8 cellular contexts compared by ENCODE assay signal in genomic region chr10:71974489-71975011, GRCh38. TPM values are rescaled to one million over a fixed set of nuclear protein-coding genes. Genes with fewer than 3 reads are reported as not detected.
DNase-seq lines count a peak whose midpoint lies in the region; ATAC-seq and TF ChIP-seq lines count a peak whose summit lies in the region.

No MANE protein-coding gene starts in this region.

- TF ChIP-seq POLR2A in prostate gland (IDR thresholded peaks at IDR 0.05), result no peak

- ATAC-seq in HG02678 (IDR thresholded peaks at IDR 0.05; ENCODE audit: unreplicated experiment), result peak; percentile 71
- ATAC-seq in lower lobe of right lung, result peak in 1 of 2 donors; percentile 22
- ATAC-seq in HG03097 (IDR thresholded peaks at IDR 0.05; ENCODE audit: low FRiP score, unreplicated experiment), result no peak

- TF ChIP-seq CTCF in lower lobe of right lung (IDR thresholded peaks at IDR 0.05) (no peak), prostate gland (IDR thresholded peaks at IDR 0.05) (no peak)

- DNase-seq in EH (ENCODE audit: low read depth) (peak; percentile 80), lower lobe of right lung (no peak), prostate gland (ENCODE audit: low spot score) (no peak), posterior vena cava (ENCODE audit: low spot score) (no peak)
- peak; percentile 18 for DNase-seq in activated T-helper 9 cell treated with anti-CD3 and anti-CD28 coated beads, Interleukin-2, amount 50 U/mL, for 16 hours (ENCODE audit: low read depth)

- WGBS in prostate gland, result 70% methylated on average over 5 of the region's 5 CpGs

- intact Hi-C loops in lower lobe of right lung (cut with DNase I), result no loop called here
- intact Hi-C loops in prostate gland (cut with DNase I), result no loop called here
- intact Hi-C loops in posterior vena cava (cut with DNase I), result loop anchor here in 1 of 2 donors (5.0 kb wide), 1 partner anchor 38 kb away; no protein-coding TSS in a partner anchor

- peak overlapping the region; percentile 63 for H3K27ac ChIP-seq in lower lobe of right lung
- peak overlapping the region; percentile 98 for H3K27ac ChIP-seq in temporal lobe (ENCODE audit: low read depth, low read length)
- peak overlapping the region in 1 of 2 donors; percentile 68 for H3K27ac ChIP-seq in prostate gland

- H3K9me3 ChIP-seq in lower lobe of right lung (no peaks in the 10 kb centered on the region), prostate gland (no peaks in the 10 kb centered on the region)

- no peak overlapping the region for H3K4me3 ChIP-seq in lower lobe of right lung
- H3K4me3 ChIP-seq in prostate gland, result no peak overlapping the region

- H3K4me1 ChIP-seq in lower lobe of right lung, result peaks cover 78% of the 10 kb centered on the region
- H3K4me1 ChIP-seq in prostate gland (replicated peaks), result peaks cover 9% of the 10 kb centered on the region

- H3K36me3 ChIP-seq in lower lobe of right lung (no peaks in the 10 kb centered on the region), prostate gland (no peaks in the 10 kb centered on the region)

- H3K27me3 ChIP-seq in lower lobe of right lung (ENCODE audit: low read depth) (no peaks in the 10 kb centered on the region), prostate gland (replicated peaks; ENCODE audit: insufficient read depth) (no peaks in the 10 kb centered on the region)

RNA-seq across cellular contexts. Expression of gene CHST3, which starts 10.4 kb away (rescaled TPM):
- 12.0 TPM for total RNA-seq in lower lobe of right lung
- total RNA-seq in temporal lobe, result 5.4 TPM
- 100 to 1,000 TPM in 1 of 2 donors, 10 to 100 TPM in 1; 16.5 to 197 TPM for total RNA-seq in prostate gland
- 10 to 100 TPM; 34.9 to 37.7 TPM for total RNA-seq in posterior vena cava

Comparison
In these comparisons a context has a peak if more than half of its experiments do, and no peak if none do; other contexts are left out.
1. DNase-seq: peak in EH (single experiment) and activated T-helper 9 cell treated with anti-CD3 and anti-CD28 coated beads, Interleukin-2, amount 50 U/mL, for 16 hours (single experiment); none in lower lobe of right lung (single experiment), prostate gland (single experiment) and posterior vena cava (single experiment).